In genomic region chr22:28969401-28970168, GRCh38 we compare ENCODE assay signal across 26 cellular contexts.
DNase-seq lines count a peak whose midpoint lies in the region; ATAC-seq and TF ChIP-seq lines count a peak whose summit lies in the region.
"Had no signal": no experiment of that assay in that cellular context is flagged by ENCODE, and none has a peak within 500 bp of the region (broad histone marks: within the 10 kb centered on the region; RNA-seq: fewer than 3 reads in every experiment).

No MANE protein-coding gene starts in this region.

- intact Hi-C loops in Caco-2 (cut with micrococcal nuclease; ENCODE audit: unreplicated experiment) = no loop called here
- intact Hi-C loops in mucosa of descending colon (cut with DNase I, micrococcal nuclease) = no loop called here
- intact Hi-C loops in aorta (cut with DNase I) = no loop called here

- no peaks in the 10 kb centered on the region for H3K9me3 Mint-ChIP-seq in Caco-2 (ENCODE audit: unreplicated experiment)
- H3K9me3 Mint-ChIP-seq: activated T-helper 2 cell treated with anti-CD3 and anti-CD28 coated beads, Interferon-gamma antibody, Interleukin-2, Interleukin-4, amounts not matched to agents 10 μg/mL and 5 μg/mL and 100 μg/mL, durations not matched to agents 14 hours and 24 hours and 36 hours; stimulated activated naive CD8-positive, alpha-beta T cell treated with anti-CD3 and anti-CD28 coated beads, Interleukin-15, Interleukin-2, amounts not matched to agents 100 ng/mL and 50 ng/mL, for 24 hours; T-helper 2 cell treated with Interferon-gamma antibody and Interleukin-4, amounts not matched to agents 5 μg/mL and 100 μg/mL, for 36 hours had no signal

- DNase-seq in Caco-2 = no peak
- DNase-seq in M059J (ENCODE audit: low read depth) = peak; percentile 54
- DNase-seq in mucosa of descending colon = no peak
- DNase-seq in aorta = no peak
- no peak for DNase-seq in stimulated activated CD4-positive, alpha-beta T cell treated with anti-CD3 and anti-CD28 coated beads, Interleukin-1b, Interleukin-23, amount 100 ng/mL, for 48 hours
- no peak for DNase-seq in effector memory CD4-positive, alpha-beta T cell
- DNase-seq: activated CD4-positive, alpha-beta T cell treated with anti-CD3 and anti-CD28 coated beads for 4 hours; activated naive CD4-positive, alpha-beta T cell treated with anti-CD3 and anti-CD28 coated beads, Interleukin-2, amount 50 U/mL, for 16 hours; amygdala; DMS79 treated with DMSO at 0.1 percent for 48 hours; GF-D8; HCEC 1CT; left ventricle myocardium superior; naive thymus-derived CD8-positive, alpha-beta T cell; NCI-H446 treated with DMSO at 0.1 percent for 48 hours; NCI-H82; ovary; SIG-M5 had no signal

- H3K36me3 ChIP-seq in Caco-2 (ENCODE audit: control insufficient read depth, insufficient read depth, low read length) = no peaks in the 10 kb centered on the region; the same call in 1 of the 2 replicates
- H3K36me3 ChIP-seq in ectodermal cell (ENCODE audit: control insufficient read depth, insufficient read depth, low read length) = no peaks in the 10 kb centered on the region
- H3K36me3 ChIP-seq in mucosa of descending colon (ENCODE audit: low read depth) = no peaks in the 10 kb centered on the region
- H3K36me3 ChIP-seq in aorta (ENCODE audit: control insufficient read depth in 1 of 2, insufficient read depth in 2 of 2, low read length in 1 of 2) = no peaks in the 10 kb centered on the region
- no peaks in the 10 kb centered on the region for H3K36me3 ChIP-seq in effector memory CD4-positive, alpha-beta T cell (ENCODE audit: control insufficient read depth, insufficient read depth, low read length)
- H3K36me3 ChIP-seq: esophagus muscularis mucosa, ovary, thoracic aorta had no signal

- BruUV-seq in Caco-2 (replicated peaks; lab: Mats Ljungman, UMichigan) = no TSS peak

- no peaks in the 10 kb centered on the region for H3K27me3 Mint-ChIP-seq in Caco-2 (ENCODE audit: insufficient read depth, unreplicated experiment)

- H3K4me1 Mint-ChIP-seq in Caco-2 (ENCODE audit: low read depth, unreplicated experiment) = peaks cover 18% of the 10 kb centered on the region

- H3K4me3 Mint-ChIP-seq in Caco-2 (ENCODE audit: unreplicated experiment) = no peak overlapping the region
- H3K4me3 Mint-ChIP-seq: naive thymus-derived CD8-positive, alpha-beta T cell; stimulated activated naive CD8-positive, alpha-beta T cell treated with anti-CD3 and anti-CD28 coated beads, Interleukin-15, Interleukin-2, amounts not matched to agents 100 ng/mL and 50 ng/mL, for 24 hours; T-helper 2 cell treated with Interferon-gamma antibody and Interleukin-4, amounts not matched to agents 5 μg/mL and 100 μg/mL, for 36 hours had no signal

- H3K36me3 Mint-ChIP-seq in Caco-2 (ENCODE audit: insufficient read depth, unreplicated experiment) = peaks cover 51% of the 10 kb centered on the region

- H3K27me3 ChIP-seq in Caco-2 (replicated peaks; ENCODE audit: control insufficient read depth, insufficient read depth, low read length) = no peaks in the 10 kb centered on the region
- H3K27me3 ChIP-seq in ectodermal cell (ENCODE audit: control insufficient read depth, insufficient read depth, low read length, poor library complexity, severe bottlenecking) = no peaks in the 10 kb centered on the region
- H3K27me3 ChIP-seq in aorta (ENCODE audit: control insufficient read depth in 1 of 2, insufficient read depth in 2 of 2, low read length in 1 of 2) = no peaks in the 10 kb centered on the region
- H3K27me3 ChIP-seq in effector memory CD4-positive, alpha-beta T cell (replicated peaks; ENCODE audit: control insufficient read depth, insufficient read depth, low read length, poor library complexity, severe bottlenecking) = no peaks in the 10 kb centered on the region
- H3K27me3 ChIP-seq: esophagus muscularis mucosa, ovary had no signal

- TF ChIP-seq CTCF in Caco-2 (IDR thresholded peaks at IDR 0.05; ENCODE audit: insufficient read depth in 1 of 2, low read depth in 1 of 2, low read length in 1 of 2, severe bottlenecking in 1 of 2, unreplicated experiment in 1 of 2) = no peak
- TF ChIP-seq CTCF in mucosa of descending colon (IDR thresholded peaks at IDR 0.05) = no peak

- peak overlapping the region; percentile 45 for H3K27ac ChIP-seq in ectodermal cell (ENCODE audit: insufficient read depth, low read depth, low read length, poor library complexity, severe bottlenecking)
- no peak overlapping the region for H3K27ac ChIP-seq in aorta (ENCODE audit: low read depth in 1 of 2, low read length in 2 of 2)
- no peak overlapping the region for H3K27ac ChIP-seq in effector memory CD4-positive, alpha-beta T cell (ENCODE audit: insufficient read depth, low read length, poor library complexity, severe bottlenecking)
- H3K27ac ChIP-seq: A549, esophagus muscularis mucosa, ovary, thoracic aorta had no signal

- POLR2A ChIA-PET in Caco-2 (lab: Charles Lee) = no interaction called here

- H3K9me3 ChIP-seq in Caco-2 (no peaks in the 10 kb centered on the region), ectodermal cell (ENCODE audit: control insufficient read depth, low read length) (no peaks in the 10 kb centered on the region), mucosa of descending colon (no peaks in the 10 kb centered on the region), aorta (ENCODE audit: control insufficient read depth, low read length) (no peaks in the 10 kb centered on the region)
- no peaks in the 10 kb centered on the region for H3K9me3 ChIP-seq in effector memory CD4-positive, alpha-beta T cell (ENCODE audit: control insufficient read depth, low read length)
- H3K9me3 ChIP-seq: A549, esophagus muscularis mucosa, ovary, thoracic aorta had no signal

- peak overlapping the region; percentile 46 for H3K27ac Mint-ChIP-seq in Caco-2 (ENCODE audit: unreplicated experiment)
- H3K27ac Mint-ChIP-seq: activated T-helper 2 cell treated with anti-CD3 and anti-CD28 coated beads, Interferon-gamma antibody, Interleukin-2, Interleukin-4, amounts not matched to agents 10 μg/mL and 5 μg/mL and 100 μg/mL, durations not matched to agents 14 hours and 24 hours and 36 hours; naive thymus-derived CD8-positive, alpha-beta T cell; stimulated activated naive CD8-positive, alpha-beta T cell treated with anti-CD3 and anti-CD28 coated beads, Interleukin-15, Interleukin-2, amounts not matched to agents 100 ng/mL and 50 ng/mL, for 24 hours; T-helper 2 cell treated with Interferon-gamma antibody and Interleukin-4, amounts not matched to agents 5 μg/mL and 100 μg/mL, for 36 hours had no signal

- WGBS in ectodermal cell, 2 experiments = 85% methylated on average over 1 to 2 of the region's 2 CpGs
- WGBS in aorta, 2 donors = 79 to 81% methylated on average over 2 of the region's 2 CpGs

- H3K4me1 ChIP-seq in Caco-2 (peaks cover 10% of the 10 kb centered on the region), ectodermal cell (ENCODE audit: control insufficient read depth, insufficient read depth, low read length) (peaks cover 11% of the 10 kb centered on the region), mucosa of descending colon (ENCODE audit: low read depth) (no peaks in the 10 kb centered on the region), aorta (ENCODE audit: control insufficient read depth in 1 of 2, insufficient read depth in 2 of 2, low read length in 2 of 2) (no peaks in the 10 kb centered on the region)
- H3K4me1 ChIP-seq in effector memory CD4-positive, alpha-beta T cell (ENCODE audit: control insufficient read depth, insufficient read depth, low read length, poor library complexity, severe bottlenecking) = no peaks in the 10 kb centered on the region
- H3K4me1 ChIP-seq: esophagus muscularis mucosa had no signal

- no peak overlapping the region for H3K4me3 ChIP-seq in Caco-2 (ENCODE audit: low read depth, low read length)
- H3K4me3 ChIP-seq in ectodermal cell (ENCODE audit: insufficient read depth, low read depth, low read length) = no peak overlapping the region
- H3K4me3 ChIP-seq in mucosa of descending colon = no peak overlapping the region
- H3K4me3 ChIP-seq in aorta (ENCODE audit: low read length in 2 of 2) = no peak overlapping the region
- H3K4me3 ChIP-seq in effector memory CD4-positive, alpha-beta T cell (ENCODE audit: insufficient read depth, low read depth, low read length, poor library complexity, severe bottlenecking) = no peak overlapping the region
- H3K4me3 ChIP-seq: A549, esophagus muscularis mucosa, ovary, thoracic aorta had no signal

- CTCF ChIA-PET in Caco-2 (lab: Charles Lee) = no interaction called here

- ATAC-seq in mucosa of descending colon = peak; percentile 33
- no peak for ATAC-seq in aorta (ENCODE audit: low FRiP score)
- ATAC-seq in GM21367 (IDR thresholded peaks at IDR 0.05; ENCODE audit: unreplicated experiment) = no peak
- ATAC-seq: A549; left ventricle myocardium superior; naive thymus-derived CD8-positive, alpha-beta T cell had no signal
